Comparison of ENCODE assay signal across 24 cellular contexts in the genomic region with DNA sequence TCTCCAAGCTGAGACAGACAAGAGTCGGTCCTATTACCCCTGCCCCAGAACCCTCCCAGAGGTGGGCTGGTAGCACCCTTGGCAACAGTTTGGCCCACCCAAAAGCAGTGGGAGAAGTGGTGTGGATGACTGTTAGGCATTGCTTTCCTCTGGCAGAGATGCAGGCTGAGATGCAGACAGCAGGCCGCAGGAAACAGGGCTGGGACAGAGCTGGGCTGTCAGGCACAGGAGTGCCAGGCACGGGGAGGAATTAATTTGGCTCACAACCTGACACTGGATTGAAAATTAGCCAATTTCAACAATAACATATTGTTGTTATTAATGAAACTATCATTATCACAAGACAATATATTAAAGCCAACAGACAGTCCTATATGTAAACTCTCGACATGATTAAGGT. TPM values are rescaled to one million over a fixed set of nuclear protein-coding genes. Genes with fewer than 3 reads are reported as not detected.
DNase-seq lines count a peak whose midpoint lies in the region; ATAC-seq and TF ChIP-seq lines count a peak whose summit lies in the region.
"Had no signal": no experiment of that assay in that cellular context is flagged by ENCODE, and none has a peak within 500 bp of the region (broad histone marks: within the 10 kb centered on the region; RNA-seq: fewer than 3 reads in every experiment).

No MANE protein-coding gene starts in this region.

- no peaks in the 10 kb centered on the region for H3K27me3 ChIP-seq in Karpas-422 (ENCODE audit: low read length)
- H3K27me3 ChIP-seq: brain microvascular endothelial cell had no signal

- H3K9me3 ChIP-seq in Karpas-422 (ENCODE audit: low read length): no peaks in the 10 kb centered on the region
- H3K9me3 ChIP-seq: thoracic aorta had no signal

- H3K27me3 Mint-ChIP-seq in brain: no peaks in the 10 kb centered on the region
- H3K27me3 Mint-ChIP-seq in activated CD8-positive, alpha-beta T cell treated with anti-CD3 and anti-CD28 coated beads, Interleukin-2, amount 10 ng/mL, durations not matched to agents 7 days and 5 days (ENCODE audit: low read depth): peaks cover 12% of the 10 kb centered on the region
- H3K27me3 Mint-ChIP-seq: CD4-positive, alpha-beta memory T cell; T-cell had no signal

- CTCF ChIA-PET in activated CD8-positive, alpha-beta T cell treated with anti-CD3 and anti-CD28 coated beads, Interleukin-2, amount 10 ng/mL, durations not matched to agents 7 days and 5 days (lab: Charles Lee): interaction anchor here (7.4 kb wide), 1 partner anchor 15 kb away, joined by 57 read pairs; a partner anchor contains a TSS

- peak overlapping the region in 1 of 5 experiments; percentile 31 for H3K4me3 Mint-ChIP-seq in brain
- no peak overlapping the region for H3K4me3 Mint-ChIP-seq in activated CD8-positive, alpha-beta T cell treated with anti-CD3 and anti-CD28 coated beads, Interleukin-2, amount 10 ng/mL, durations not matched to agents 7 days and 5 days
- H3K4me3 Mint-ChIP-seq: activated CD8-positive, alpha-beta T cell treated with anti-CD3 and anti-CD28 coated beads for 36 hours; CD4-positive, alpha-beta memory T cell; endodermal cell; naive thymus-derived CD4-positive, alpha-beta T cell; stimulated activated effector memory CD8-positive, alpha-beta T cell treated with anti-CD3 and anti-CD28 coated beads, Interleukin-12 subunit alpha, Interleukin-12 subunit beta, amount 100 ng/mL, for 72 hours; T-cell had no signal

- peak; percentile 42 for ATAC-seq in left lobe of liver
- no peak for ATAC-seq in activated CD8-positive, alpha-beta T cell treated with anti-CD3 and anti-CD28 coated beads, Interleukin-2, amount 10 ng/mL, durations not matched to agents 7 days and 5 days
- no peak for ATAC-seq in stimulated activated naive CD8-positive, alpha-beta T cell treated with anti-CD3 and anti-CD28 coated beads, Interleukin-15, Interleukin-2, amounts not matched to agents 100 U/mL and 50 U/mL, for 24 hours
- ATAC-seq: activated CD8-positive, alpha-beta T cell treated with anti-CD3 and anti-CD28 coated beads for 36 hours; HCT116; naive thymus-derived CD4-positive, alpha-beta T cell; stimulated activated effector memory CD8-positive, alpha-beta T cell treated with anti-CD3 and anti-CD28 coated beads, Interleukin-12 subunit alpha, Interleukin-12 subunit beta, amount 100 ng/mL, for 72 hours; T-cell had no signal

- peak overlapping the region in 4 of 5 experiments; percentile 4 to 82 (median 44) for H3K27ac Mint-ChIP-seq in brain
- no peak overlapping the region for H3K27ac Mint-ChIP-seq in activated CD8-positive, alpha-beta T cell treated with anti-CD3 and anti-CD28 coated beads, Interleukin-2, amount 10 ng/mL, durations not matched to agents 7 days and 5 days
- H3K27ac Mint-ChIP-seq: activated CD8-positive, alpha-beta T cell treated with anti-CD3 and anti-CD28 coated beads for 36 hours; CD4-positive, alpha-beta memory T cell; endodermal cell; stimulated activated effector memory CD8-positive, alpha-beta T cell treated with anti-CD3 and anti-CD28 coated beads, Interleukin-12 subunit alpha, Interleukin-12 subunit beta, amount 100 ng/mL, for 72 hours; T-cell had no signal

- H3K4me3 ChIP-seq in Karpas-422 (ENCODE audit: low read length): no peak overlapping the region
- H3K4me3 ChIP-seq: coronary artery, thoracic aorta had no signal

- no peak for TF ChIP-seq CTCF in brain (conservative IDR thresholded peaks at IDR 0.05)

- no peaks in the 10 kb centered on the region for H3K9me2 ChIP-seq in Karpas-422 (replicated peaks; ENCODE audit: insufficient read depth, low read length)

- POLR2A ChIA-PET in activated CD8-positive, alpha-beta T cell treated with anti-CD3 and anti-CD28 coated beads, Interleukin-2, amount 10 ng/mL, durations not matched to agents 7 days and 5 days (lab: Charles Lee): interaction anchor here (0.7 kb wide), 1 partner anchor 27 kb away, joined by 4 read pairs; no protein-coding TSS in a partner anchor

- H3K4me1 Mint-ChIP-seq in brain: peaks cover 46% of the 10 kb centered on the region
- no peaks in the 10 kb centered on the region for H3K4me1 Mint-ChIP-seq in activated CD8-positive, alpha-beta T cell treated with anti-CD3 and anti-CD28 coated beads, Interleukin-2, amount 10 ng/mL, durations not matched to agents 7 days and 5 days (ENCODE audit: low read depth)
- H3K4me1 Mint-ChIP-seq: CD4-positive, alpha-beta memory T cell; naive thymus-derived CD4-positive, alpha-beta T cell; stimulated activated effector memory CD8-positive, alpha-beta T cell treated with anti-CD3 and anti-CD28 coated beads, Interleukin-12 subunit alpha, Interleukin-12 subunit beta, amount 100 ng/mL, for 72 hours; T-cell had no signal

- H3K4me1 ChIP-seq in Karpas-422 (ENCODE audit: low read length): peaks cover 19% of the 10 kb centered on the region

- no peak overlapping the region for H3K9ac ChIP-seq in Karpas-422 (ENCODE audit: low read length)

- DNase-seq in Karpas-422 (no peak), left lobe of liver (ENCODE audit: low spot score) (no peak), superior temporal gyrus (ENCODE audit: extremely low spot score) (peak; percentile 42), HPDE6-E6E7 (ENCODE audit: extremely low spot score) (no peak)
- no peak for DNase-seq in activated CD8-positive, alpha-beta T cell treated with anti-CD3 and anti-CD28 coated beads, Interleukin-2, amount 10 ng/mL, durations not matched to agents 7 days and 5 days
- DNase-seq in stimulated activated naive CD8-positive, alpha-beta T cell treated with anti-CD3 and anti-CD28 coated beads, Interleukin-15, Interleukin-2, amounts not matched to agents 100 U/mL and 50 U/mL, for 24 hours: no peak
- DNase-seq: activated CD4-positive, CD25-positive, alpha-beta regulatory T cell treated with anti-CD3 and anti-CD28 coated beads, Interleukin-2, amount 50 U/mL, for 72 hours; activated CD8-positive, alpha-beta T cell treated with anti-CD3 and anti-CD28 coated beads for 36 hours; activated effector memory CD4-positive, alpha-beta T cell treated with Interleukin-2 at 50 U/mL for 16 hours; activated T-cell treated with anti-CD3 and anti-CD28 coated beads for 4 hours; brain microvascular endothelial cell; CD4-positive, alpha-beta memory T cell; endodermal cell; mesendoderm; naive thymus-derived CD4-positive, alpha-beta T cell; NCI-H1105; NCI-H226; T-cell had no signal

- H3K9me3 Mint-ChIP-seq in brain: peaks cover 0 to under 1% (median 0%) of the 10 kb centered on the region in 5 experiments
- no peaks in the 10 kb centered on the region for H3K9me3 Mint-ChIP-seq in activated CD8-positive, alpha-beta T cell treated with anti-CD3 and anti-CD28 coated beads, Interleukin-2, amount 10 ng/mL, durations not matched to agents 7 days and 5 days (ENCODE audit: insufficient read depth)
- H3K9me3 Mint-ChIP-seq: activated CD8-positive, alpha-beta T cell treated with anti-CD3 and anti-CD28 coated beads for 36 hours; CD4-positive, alpha-beta memory T cell; endodermal cell; naive thymus-derived CD4-positive, alpha-beta T cell; stimulated activated effector memory CD8-positive, alpha-beta T cell treated with anti-CD3 and anti-CD28 coated beads, Interleukin-12 subunit alpha, Interleukin-12 subunit beta, amount 100 ng/mL, for 72 hours had no signal

- H2AFZ ChIP-seq in Karpas-422 (ENCODE audit: low read length): peak overlapping the region; percentile 72; the same call in 1 of the 2 replicates

- H3K4me2 ChIP-seq in Karpas-422 (ENCODE audit: low read depth, low read length, poor library complexity, severe bottlenecking): no peak overlapping the region

- H4K20me1 ChIP-seq in Karpas-422 (ENCODE audit: insufficient read depth, low read depth, low read length): no peaks in the 10 kb centered on the region

- H3K36me3 Mint-ChIP-seq in brain: no peaks in the 10 kb centered on the region
- H3K36me3 Mint-ChIP-seq in activated CD8-positive, alpha-beta T cell treated with anti-CD3 and anti-CD28 coated beads, Interleukin-2, amount 10 ng/mL, durations not matched to agents 7 days and 5 days (ENCODE audit: low read depth): no peaks in the 10 kb centered on the region
- H3K36me3 Mint-ChIP-seq: CD4-positive, alpha-beta memory T cell; naive thymus-derived CD4-positive, alpha-beta T cell; stimulated activated effector memory CD8-positive, alpha-beta T cell treated with anti-CD3 and anti-CD28 coated beads, Interleukin-12 subunit alpha, Interleukin-12 subunit beta, amount 100 ng/mL, for 72 hours; T-cell had no signal

- H3K79me2 ChIP-seq in Karpas-422 (ENCODE audit: low read length): no peaks in the 10 kb centered on the region

- H3K36me3 ChIP-seq in Karpas-422 (ENCODE audit: insufficient read depth, low read length): no peaks in the 10 kb centered on the region
- H3K36me3 ChIP-seq: brain microvascular endothelial cell, thoracic aorta had no signal

- no peak overlapping the region for H3K27ac ChIP-seq in Karpas-422 (ENCODE audit: low read length)
- H3K27ac ChIP-seq: brain microvascular endothelial cell, coronary artery, HL-60 had no signal

RNA-seq across cellular contexts. Expression of a gene that starts 15.7 kb away (rescaled TPM):
- 15.2 and 16.1 TPM in 2 replicates for total RNA-seq in Karpas-422 (2014; rRNA removed; shearing (Covaris generic); ENCODE audit: low replicate concordance)
- polyA plus RNA-seq in brain (ENCODE audit: insufficient read depth, low read depth, low replicate concordance): 13.6 TPM
- 22.5 TPM for total RNA-seq in left lobe of liver
- 10 to 100 TPM in 1 of 2 experiments, 1 to 10 TPM in 1; 9.2 to 12.1 TPM for total RNA-seq in activated CD8-positive, alpha-beta T cell treated with anti-CD3 and anti-CD28 coated beads, Interleukin-2, amount 10 ng/mL, durations not matched to agents 7 days and 5 days

RNA-seq across cellular contexts. Expression of a gene that starts 56.4 kb away (rescaled TPM):
- 96.0 and 110 TPM in 2 replicates for total RNA-seq in Karpas-422 (2014; rRNA removed; shearing (Covaris generic); ENCODE audit: low replicate concordance)
- 60.9 TPM for polyA plus RNA-seq in brain (ENCODE audit: insufficient read depth, low read depth, low replicate concordance)
- total RNA-seq in left lobe of liver: 18.0 TPM
- 10 to 100 TPM; 67.3 to 71.6 TPM for total RNA-seq in activated CD8-positive, alpha-beta T cell treated with anti-CD3 and anti-CD28 coated beads, Interleukin-2, amount 10 ng/mL, durations not matched to agents 7 days and 5 days
